ENCODE assay signal across 5 cellular contexts in the genomic region with DNA sequence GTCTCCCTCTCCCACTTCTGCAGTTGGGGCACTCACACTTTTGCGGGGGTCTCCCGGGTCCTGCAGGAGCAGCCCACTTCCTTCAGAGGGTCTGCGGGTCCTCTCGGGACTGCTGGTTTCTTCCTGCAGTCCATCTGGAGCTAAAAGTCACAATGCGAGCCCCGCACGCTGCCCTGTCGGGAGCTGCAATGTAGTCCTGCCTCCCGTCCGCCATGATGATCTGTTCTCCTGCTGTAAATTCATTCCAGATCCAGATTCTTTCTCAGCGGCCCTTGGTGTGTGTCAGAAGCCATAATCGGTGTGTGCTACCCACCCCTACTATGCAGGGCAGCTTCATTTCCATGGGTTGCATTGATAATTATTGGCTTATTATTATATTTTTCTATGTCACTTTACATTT.
A peak's percentile ranks its signal among the peaks of the same experiment; 100 is the strongest.
DNase-seq lines count a peak whose midpoint lies in the region; ATAC-seq and TF ChIP-seq lines count a peak whose summit lies in the region.
"Not testable (repeated sequence)": the region's sequence is repeated elsewhere in the genome, so short reads cannot be mapped to it uniquely, and the experiment has no call there.

No MANE protein-coding gene starts in this region.

- H3K4me2 ChIP-seq in PC-9: peak overlapping the region; percentile 90

- BruUV-seq in PC-9 (replicated peaks; lab: Mats Ljungman, UMichigan): not testable (repeated sequence)

- H2AFZ ChIP-seq in PC-9: peak overlapping the region; percentile 81

- H3K4me3 ChIP-seq in PC-9: peak overlapping the region; percentile 64

- not testable (repeated sequence) for TF ChIP-seq CTCF in PC-9 (conservative IDR thresholded peaks at IDR 0.05)

- peaks cover 19% of the 10 kb centered on the region for H3K79me2 ChIP-seq in PC-9 (ENCODE audit: low read depth)

- not testable (repeated sequence) for H3K36me3 ChIP-seq in PC-9 (ENCODE audit: low read depth)

- not testable (repeated sequence) for H4K20me1 ChIP-seq in PC-9 (ENCODE audit: insufficient read depth)

- intact Hi-C loops in PC-9 (cut with micrococcal nuclease; ENCODE audit: unreplicated experiment): not testable (repeated sequence)

- peak; percentile 97 for ATAC-seq in SK-N-SH treated with all-trans-retinoic acid at 6 μM for 48 hours

- H3K9me3 ChIP-seq in PC-9 (ENCODE audit: insufficient read depth, low read depth): not testable (repeated sequence)

- not testable (repeated sequence) for H3K27me3 ChIP-seq in PC-9 (ENCODE audit: insufficient read depth, low read depth)

- POLR2A ChIA-PET in PC-9 (lab: Charles Lee; ENCODE audit: unreplicated experiment): not testable (repeated sequence)

- H3K4me1 ChIP-seq in PC-9 (replicated peaks; ENCODE audit: insufficient read depth): not testable (repeated sequence)

- CTCF ChIA-PET in PC-9 (lab: Charles Lee): not testable (repeated sequence)

- H3K27ac ChIP-seq in PC-9: peak overlapping the region; percentile 77

- DNase-seq in A172 (ENCODE audit: low spot score): peak; percentile 23
- peak; percentile 71 for DNase-seq in DMS53 (lab: John Stamatoyannopoulos, UW)
- peak; percentile 46 for DNase-seq in Daoy (ENCODE audit: low read depth)
- peak; percentile 27 to 40 for DNase-seq in PC-9

- H3K9me2 ChIP-seq in PC-9 (ENCODE audit: insufficient read depth): not testable (repeated sequence)

- not testable (repeated sequence) for H3F3A ChIP-seq in PC-9 (ENCODE audit: insufficient read depth, low read depth)

Comparison
In these comparisons a context has a peak if more than half of its experiments do, and no peak if none do; other contexts are left out.
1. Peak in every context shown above with its lines: DNase-seq, ATAC-seq, H3K4me3 ChIP-seq and H3K27ac ChIP-seq.